26 cellular contexts compared by ENCODE assay signal in genomic region chr1:186014370-186015030, GRCh38.
DNase-seq lines count a peak whose midpoint lies in the region; ATAC-seq, FAIRE-seq and TF ChIP-seq lines count a peak whose summit lies in the region.
"Had no signal": no experiment of that assay in that cellular context is flagged by ENCODE, and none has a peak within 500 bp of the region (broad histone marks: within the 10 kb centered on the region; RNA-seq: fewer than 3 reads in every experiment).

No MANE protein-coding gene starts in this region.

- no peak overlapping the region for H3K4me3 Mint-ChIP-seq in astrocyte (ENCODE audit: unreplicated experiment)
- H3K4me3 Mint-ChIP-seq: activated CD8-positive, alpha-beta T cell treated with anti-CD3 and anti-CD28 coated beads for 36 hours; IgD-negative memory B cell; T-helper 17 cell had no signal

- ATAC-seq in HG02642 (IDR thresholded peaks at IDR 0.05; ENCODE audit: poor library complexity, unreplicated experiment): no peak
- ATAC-seq: activated CD8-positive, alpha-beta T cell treated with anti-CD3 and anti-CD28 coated beads for 36 hours; lower lobe of right lung; T-helper 17 cell had no signal

- H3K36me3 Mint-ChIP-seq in astrocyte (ENCODE audit: low read depth, unreplicated experiment): peaks cover 2% of the 10 kb centered on the region
- H3K36me3 Mint-ChIP-seq: IgD-negative memory B cell had no signal

- H3K27ac ChIP-seq in astrocyte (ENCODE audit: low read depth, low read length) (peak overlapping the region; percentile 60), smooth muscle cell (ENCODE audit: low read depth) (peak overlapping the region; percentile 48)
- H3K27ac ChIP-seq: 22Rv1, esophagus squamous epithelium, lower lobe of right lung, uterus had no signal

- H3K9ac ChIP-seq in astrocyte (ENCODE audit: low read length): no peak overlapping the region
- no peak overlapping the region for H3K9ac ChIP-seq in smooth muscle cell (ENCODE audit: low read depth)

- H3K4me2 ChIP-seq in astrocyte (ENCODE audit: low read length) (peak overlapping the region; percentile 71), smooth muscle cell (peak overlapping the region; percentile 36)

- H3K27me3 ChIP-seq in astrocyte (ENCODE audit: insufficient read depth, low read length): no peaks in the 10 kb centered on the region
- H3K27me3 ChIP-seq in smooth muscle cell (ENCODE audit: low read depth): no peaks in the 10 kb centered on the region
- H3K27me3 ChIP-seq: esophagus squamous epithelium, uterus had no signal

- peak; percentile 97 for FAIRE-seq in astrocyte (lab: Jason Lieb, UNC)

- H3K79me2 ChIP-seq in astrocyte (ENCODE audit: insufficient read depth, low read length) (no peaks in the 10 kb centered on the region), smooth muscle cell (ENCODE audit: low read depth) (no peaks in the 10 kb centered on the region)

- H3K4me3 ChIP-seq in astrocyte (ENCODE audit: insufficient read depth, low read depth, low read length) (no peak overlapping the region), fibroblast of villous mesenchyme (ENCODE audit: low read depth, low read length) (no peak overlapping the region), smooth muscle cell (no peak overlapping the region)
- H3K4me3 ChIP-seq: esophagus squamous epithelium, lower lobe of right lung, uterus had no signal

- H4K20me1 ChIP-seq in astrocyte (ENCODE audit: insufficient read depth, low read length) (no peaks in the 10 kb centered on the region), smooth muscle cell (ENCODE audit: low read depth) (no peaks in the 10 kb centered on the region)

- peak overlapping the region; percentile 91 for H3K27ac Mint-ChIP-seq in astrocyte (ENCODE audit: unreplicated experiment)
- H3K27ac Mint-ChIP-seq: activated CD8-positive, alpha-beta T cell treated with anti-CD3 and anti-CD28 coated beads for 36 hours; IgD-negative memory B cell; T-helper 17 cell had no signal

- H3K36me3 ChIP-seq in astrocyte (ENCODE audit: insufficient read depth, low read length) (no peaks in the 10 kb centered on the region), smooth muscle cell (ENCODE audit: low read depth) (peaks cover 3% of the 10 kb centered on the region)
- H3K36me3 ChIP-seq: esophagus squamous epithelium, uterus had no signal

- DNase-seq in NCI-H2171 treated with DMSO at 0.1 percent for 48 hours (lab: John Stamatoyannopoulos, UW) (peak; percentile 8), NCI-H2171 (lab: John Stamatoyannopoulos, UW) (no peak), astrocyte (ENCODE audit: low read depth) (peak; percentile 73), fibroblast of villous mesenchyme (ENCODE audit: low read depth) (peak; percentile 3), smooth muscle cell (lab: John Stamatoyannopoulos, UW; ENCODE audit: unreplicated experiment) (no peak), NCI-H2196 treated with DMSO at 0.1 percent for 48 hours (lab: John Stamatoyannopoulos, UW; ENCODE audit: unreplicated experiment) (no peak), HK-2 (ENCODE audit: unreplicated experiment) (no peak)
- DNase-seq: activated CD4-positive, CD25-positive, alpha-beta regulatory T cell; activated CD8-positive, alpha-beta T cell treated with anti-CD3 and anti-CD28 coated beads for 36 hours; activated naive CD4-positive, alpha-beta T cell treated with Interleukin-2 at 50 U/mL for 16 hours; activated T-cell treated with anti-CD3 and anti-CD28 coated beads, Interleukin-2, amount 50 U/mL, for 1 hour; C1 segment of cervical spinal cord; effector memory CD4-positive, alpha-beta T cell; esophagus squamous epithelium; islet precursor cell; lower lobe of right lung; MM.1S; NCI-H146; NCI-H82; occipital lobe; substantia nigra; T-helper 17 cell; uterus had no signal

- no peaks in the 10 kb centered on the region for H3K9me3 ChIP-seq in astrocyte (ENCODE audit: insufficient read depth, low read depth, low read length)
- H3K9me3 ChIP-seq in smooth muscle cell (replicated peaks; ENCODE audit: low read depth): no peaks in the 10 kb centered on the region
- H3K9me3 ChIP-seq: esophagus squamous epithelium, lower lobe of right lung, uterus had no signal

- H3K4me1 Mint-ChIP-seq in astrocyte (ENCODE audit: low read depth, unreplicated experiment): peaks cover 35% of the 10 kb centered on the region

- no peaks in the 10 kb centered on the region for H3K27me3 Mint-ChIP-seq in astrocyte (ENCODE audit: low read depth, unreplicated experiment)

- no peaks in the 10 kb centered on the region for H3F3A ChIP-seq in smooth muscle cell (ENCODE audit: low read depth)

- H2AFZ ChIP-seq in astrocyte (ENCODE audit: low read depth, low read length) (no peak overlapping the region), smooth muscle cell (ENCODE audit: low read depth) (no peak overlapping the region)

- TF ChIP-seq CTCF in astrocyte (IDR thresholded peaks at IDR 0.05; ENCODE audit: insufficient read depth, low read depth, low read length): no peak
- TF ChIP-seq CTCF in fibroblast of villous mesenchyme (IDR thresholded peaks at IDR 0.05; ENCODE audit: insufficient read depth, low read depth, low read length): no peak
- TF ChIP-seq CTCF in smooth muscle cell (IDR thresholded peaks at IDR 0.05; ENCODE audit: borderline replicate concordance, insufficient read depth, poor library complexity, severe bottlenecking): no peak

- H3K4me1 ChIP-seq in astrocyte (ENCODE audit: insufficient read depth, low read length): peaks cover 12% of the 10 kb centered on the region
- no peaks in the 10 kb centered on the region for H3K4me1 ChIP-seq in smooth muscle cell (ENCODE audit: low read depth)
- H3K4me1 ChIP-seq: lower lobe of right lung, uterus had no signal

- no peaks in the 10 kb centered on the region for H3K9me3 Mint-ChIP-seq in astrocyte (ENCODE audit: unreplicated experiment)
- H3K9me3 Mint-ChIP-seq: activated CD8-positive, alpha-beta T cell treated with anti-CD3 and anti-CD28 coated beads for 36 hours had no signal

Comparison
In these comparisons a context has a peak if more than half of its experiments do, and no peak if none do; other contexts are left out.
1. DNase-seq: peak in NCI-H2171 treated with DMSO at 0.1 percent for 48 hours (single experiment), astrocyte (single experiment) and fibroblast of villous mesenchyme (single experiment); none in NCI-H2171 (single experiment), smooth muscle cell (single experiment), NCI-H2196 treated with DMSO at 0.1 percent for 48 hours (single experiment) and HK-2 (single experiment).